16 cellular contexts compared by ENCODE assay signal in genomic region chr12:123200414-123200813, GRCh38. TPM values are rescaled to one million over a fixed set of nuclear protein-coding genes. Genes with fewer than 3 reads are reported as not detected.
A peak's percentile ranks its signal among the peaks of the same experiment; 100 is the strongest.
DNase-seq lines count a peak whose midpoint lies in the region; ATAC-seq and TF ChIP-seq lines count a peak whose summit lies in the region.
"Had no signal": no experiment of that assay in that cellular context is flagged by ENCODE, and none has a peak within 500 bp of the region (broad histone marks: within the 10 kb centered on the region; RNA-seq: fewer than 3 reads in every experiment).

No MANE protein-coding gene starts in this region.

- peak overlapping the region; percentile 26 for H3K27ac ChIP-seq in CD4-positive, CD25-positive, alpha-beta regulatory T cell (ENCODE audit: insufficient read depth, low read length, poor library complexity, severe bottlenecking)
- H3K27ac ChIP-seq in CD4-positive, alpha-beta T cell (ENCODE audit: low read depth, low read length) = no peak overlapping the region
- H3K27ac ChIP-seq in left ventricle myocardium inferior (replicated peaks) = no peak overlapping the region
- H3K27ac ChIP-seq: ascending aorta, transverse colon had no signal

- H3K36me3 ChIP-seq in CD4-positive, CD25-positive, alpha-beta regulatory T cell (ENCODE audit: control insufficient read depth, insufficient read depth, low read length) = peaks cover 34% of the 10 kb centered on the region
- H3K36me3 ChIP-seq in H7 (replicated peaks; ENCODE audit: control insufficient read depth, insufficient read depth, low read length) = peaks cover 6% of the 10 kb centered on the region
- peaks cover 55% of the 10 kb centered on the region for H3K36me3 ChIP-seq in left ventricle myocardium inferior

- H3K27me3 ChIP-seq in CD4-positive, CD25-positive, alpha-beta regulatory T cell (ENCODE audit: control insufficient read depth, insufficient read depth, low read length) = no peaks in the 10 kb centered on the region
- H3K27me3 ChIP-seq in CD4-positive, alpha-beta T cell (ENCODE audit: control insufficient read depth, insufficient read depth, low read length) = no peaks in the 10 kb centered on the region
- no peaks in the 10 kb centered on the region for H3K27me3 ChIP-seq in H7 (ENCODE audit: control insufficient read depth, insufficient read depth, low read length)
- no peaks in the 10 kb centered on the region for H3K27me3 ChIP-seq in left ventricle myocardium inferior (ENCODE audit: low read depth)
- H3K27me3 ChIP-seq: ascending aorta, transverse colon had no signal

- H3K4me3 Mint-ChIP-seq in CD4-positive, CD25-positive, alpha-beta regulatory T cell = peak overlapping the region in 2 of 4 donors; percentile 33 to 35
- no peak overlapping the region for H3K4me3 Mint-ChIP-seq in CD4-positive, alpha-beta T cell
- peak overlapping the region in 1 of 2 donors; percentile 51 for H3K4me3 Mint-ChIP-seq in activated T-cell treated with anti-CD3 and anti-CD28 coated beads, Interleukin-2, amount 50 U/mL, for 72 hours
- no peak overlapping the region for H3K4me3 Mint-ChIP-seq in memory B cell

- H3K9me3 Mint-ChIP-seq in CD4-positive, CD25-positive, alpha-beta regulatory T cell = no peaks in the 10 kb centered on the region
- no peaks in the 10 kb centered on the region for H3K9me3 Mint-ChIP-seq in CD4-positive, alpha-beta T cell
- no peaks in the 10 kb centered on the region for H3K9me3 Mint-ChIP-seq in activated T-cell treated with anti-CD3 and anti-CD28 coated beads, Interleukin-2, amount 50 U/mL, for 72 hours
- H3K9me3 Mint-ChIP-seq in memory B cell = no peaks in the 10 kb centered on the region

- peaks cover 4% of the 10 kb centered on the region for H3K4me1 ChIP-seq in CD4-positive, CD25-positive, alpha-beta regulatory T cell (ENCODE audit: control insufficient read depth, insufficient read depth, low read length, poor library complexity, severe bottlenecking)
- H3K4me1 ChIP-seq in left ventricle myocardium inferior = no peaks in the 10 kb centered on the region
- H3K4me1 ChIP-seq: ascending aorta, transverse colon had no signal

- H3K27me3 Mint-ChIP-seq in CD4-positive, CD25-positive, alpha-beta regulatory T cell = no peaks in the 10 kb centered on the region
- H3K27me3 Mint-ChIP-seq in CD4-positive, alpha-beta T cell = no peaks in the 10 kb centered on the region
- no peaks in the 10 kb centered on the region for H3K27me3 Mint-ChIP-seq in activated T-cell treated with anti-CD3 and anti-CD28 coated beads, Interleukin-2, amount 50 U/mL, for 72 hours (ENCODE audit: low read depth)
- no peaks in the 10 kb centered on the region for H3K27me3 Mint-ChIP-seq in memory B cell

- ATAC-seq in CD4-positive, CD25-positive, alpha-beta regulatory T cell (ENCODE audit: low read depth in 2 of 2) = peak; percentile 18 to 40
- peak; percentile 71 for ATAC-seq in CD4-positive, alpha-beta T cell (ENCODE audit: poor library complexity)
- peak; percentile 71 to 81 for ATAC-seq in activated T-cell treated with anti-CD3 and anti-CD28 coated beads, Interleukin-2, amount 50 U/mL, for 72 hours (replicated peaks in 1 of 2)
- ATAC-seq in memory B cell (ENCODE audit: low read depth) = no peak
- ATAC-seq: left lobe of liver, PC-3 had no signal

- peak overlapping the region; percentile 27 for H3K4me3 ChIP-seq in CD4-positive, CD25-positive, alpha-beta regulatory T cell (ENCODE audit: low read depth, low read length)
- H3K4me3 ChIP-seq in H7 (ENCODE audit: insufficient read depth, low read depth, low read length) (no peak overlapping the region), left ventricle myocardium inferior (no peak overlapping the region)
- H3K4me3 ChIP-seq: ascending aorta, transverse colon had no signal

- no peak for TF ChIP-seq CTCF in CD4-positive, alpha-beta T cell (IDR thresholded peaks at IDR 0.05)
- no peak for TF ChIP-seq CTCF in left ventricle myocardium inferior (IDR thresholded peaks at IDR 0.05; ENCODE audit: borderline replicate concordance)

- H3K4me1 Mint-ChIP-seq in CD4-positive, CD25-positive, alpha-beta regulatory T cell = peaks cover 10 to 22% (median 16%) of the 10 kb centered on the region in 4 donors
- peaks cover 24% of the 10 kb centered on the region for H3K4me1 Mint-ChIP-seq in CD4-positive, alpha-beta T cell (ENCODE audit: low read depth)
- H3K4me1 Mint-ChIP-seq in activated T-cell treated with anti-CD3 and anti-CD28 coated beads, Interleukin-2, amount 50 U/mL, for 72 hours (ENCODE audit: low read depth) = peaks cover 20% of the 10 kb centered on the region
- H3K4me1 Mint-ChIP-seq in memory B cell = peaks cover 3% of the 10 kb centered on the region

- CTCF ChIA-PET in CD4-positive, alpha-beta T cell (lab: Charles Lee) = interaction anchor here (2.8 kb wide), 1 partner anchor 38 kb away, joined by 13 read pairs; no protein-coding TSS in a partner anchor

- intact Hi-C loops in CD4-positive, alpha-beta T cell (cut with DNase I, micrococcal nuclease) = loop anchor here in 1 of 2 experiments (2.0 kb wide), 1 partner anchor 38 kb away; no protein-coding TSS in a partner anchor
- intact Hi-C loops in left ventricle myocardium inferior (cut with micrococcal nuclease) = no loop called here

- H3K27ac Mint-ChIP-seq in CD4-positive, CD25-positive, alpha-beta regulatory T cell = peak overlapping the region; percentile 85 to 94 (median 85)
- peak overlapping the region; percentile 81 for H3K27ac Mint-ChIP-seq in CD4-positive, alpha-beta T cell
- H3K27ac Mint-ChIP-seq in activated T-cell treated with anti-CD3 and anti-CD28 coated beads, Interleukin-2, amount 50 U/mL, for 72 hours = peak overlapping the region; percentile 94
- peak overlapping the region; percentile 76 for H3K27ac Mint-ChIP-seq in memory B cell

- peaks cover 21% of the 10 kb centered on the region for H3K36me3 Mint-ChIP-seq in CD4-positive, CD25-positive, alpha-beta regulatory T cell
- peaks cover 67% of the 10 kb centered on the region for H3K36me3 Mint-ChIP-seq in CD4-positive, alpha-beta T cell (ENCODE audit: low read depth)
- H3K36me3 Mint-ChIP-seq in activated T-cell treated with anti-CD3 and anti-CD28 coated beads, Interleukin-2, amount 50 U/mL, for 72 hours (ENCODE audit: insufficient read depth in 2 of 2) = peaks cover 13 to 50% of the 10 kb centered on the region in 2 donors
- H3K36me3 Mint-ChIP-seq in memory B cell = peaks cover 14% of the 10 kb centered on the region

- DNase-seq in CD4-positive, CD25-positive, alpha-beta regulatory T cell = peak in 2 of 3 donors; percentile 20 to 42
- DNase-seq in CD4-positive, alpha-beta T cell = peak in 2 of 10 experiments; percentile 2 to 7
- peak; percentile 11 to 13 for DNase-seq in activated T-cell treated with anti-CD3 and anti-CD28 coated beads, Interleukin-2, amount 50 U/mL, for 72 hours
- DNase-seq in memory B cell (ENCODE audit: low spot score in 2 of 2) = no peak
- DNase-seq in H7 = no peak
- DNase-seq in left ventricle myocardium inferior = no peak
- no peak for DNase-seq in DMS53 treated with DMSO at 0.1 percent for 48 hours (lab: John Stamatoyannopoulos, UW; ENCODE audit: unreplicated experiment)
- DNase-seq: head of caudate nucleus, midbrain, MM.1S, NCI-H2171 treated with DMSO at 0.1 percent for 48 hours, NCI-H82, PC-3, transverse colon had no signal

- POLR2A ChIA-PET in CD4-positive, alpha-beta T cell (lab: Charles Lee) = interaction anchor here (0.6 to 3.2 kb wide), 2 partner anchors 33 to 531 kb away, joined by 3 to 16 read pairs; partner anchors contain the start of genes MPHOSPH9 and MTRFR

- H3K9me3 ChIP-seq in CD4-positive, CD25-positive, alpha-beta regulatory T cell (ENCODE audit: control insufficient read depth in 2 of 2, low read length in 2 of 2) = no peaks in the 10 kb centered on the region
- H3K9me3 ChIP-seq in CD4-positive, alpha-beta T cell (ENCODE audit: control insufficient read depth, low read length) = no peaks in the 10 kb centered on the region
- no peaks in the 10 kb centered on the region for H3K9me3 ChIP-seq in left ventricle myocardium inferior (replicated peaks)
- H3K9me3 ChIP-seq: ascending aorta, transverse colon had no signal

RNA-seq across cellular contexts. Expression of gene MPHOSPH9, which starts 32.5 kb away (rescaled TPM):
- 83.5 TPM for total RNA-seq in CD4-positive, CD25-positive, alpha-beta regulatory T cell
- 10 to 100 TPM; 30.9 to 50.6 (median 41.0) TPM for polyA plus RNA-seq in CD4-positive, CD25-positive, alpha-beta regulatory T cell
- total RNA-seq in CD4-positive, alpha-beta T cell = 10 to 100 TPM; 80.9 to 84.5 TPM
- total RNA-seq in activated T-cell treated with anti-CD3 and anti-CD28 coated beads, Interleukin-2, amount 50 U/mL, for 72 hours = 100 to 1,000 TPM; 104 to 121 TPM
- 54.5 and 91.7 TPM in 2 replicates for total RNA-seq in H7 (2014; rRNA removed; shearing (Covaris generic))
- total RNA-seq in left ventricle myocardium inferior = 23.9 TPM

RNA-seq across cellular contexts. Expression of gene MTRFR, which starts 32.8 kb away (rescaled TPM):
- total RNA-seq in CD4-positive, CD25-positive, alpha-beta regulatory T cell = 31.0 TPM
- 10 to 100 TPM; 32.8 to 46.4 (median 44.2) TPM for polyA plus RNA-seq in CD4-positive, CD25-positive, alpha-beta regulatory T cell
- total RNA-seq in CD4-positive, alpha-beta T cell = 10 to 100 TPM; 43.2 to 44.5 TPM
- 10 to 100 TPM; 34.0 to 36.6 TPM for total RNA-seq in activated T-cell treated with anti-CD3 and anti-CD28 coated beads, Interleukin-2, amount 50 U/mL, for 72 hours
- 14.1 and 20.8 TPM in 2 replicates for total RNA-seq in H7 (2014; rRNA removed; shearing (Covaris generic))
- total RNA-seq in left ventricle myocardium inferior = 8.4 TPM

RNA-seq across cellular contexts. Expression of gene PITPNM2, which starts 49.5 kb away (rescaled TPM):
- total RNA-seq in CD4-positive, CD25-positive, alpha-beta regulatory T cell = 57.2 TPM
- 1 to 10 TPM; 2.2 to 4.5 (median 3.9) TPM for polyA plus RNA-seq in CD4-positive, CD25-positive, alpha-beta regulatory T cell
- total RNA-seq in CD4-positive, alpha-beta T cell = 10 to 100 TPM; 37.3 to 38.3 TPM
- 10 to 100 TPM; 14.1 to 18.1 TPM for total RNA-seq in activated T-cell treated with anti-CD3 and anti-CD28 coated beads, Interleukin-2, amount 50 U/mL, for 72 hours
- total RNA-seq in H7 (2014; rRNA removed; shearing (Covaris generic)) = 3.5 and 3.7 TPM in 2 replicates
- 18.4 TPM for total RNA-seq in left ventricle myocardium inferior

Comparison
In these comparisons a context has a peak if more than half of its experiments do, and no peak if none do; other contexts are left out.
1. DNase-seq: peak in CD4-positive, CD25-positive, alpha-beta regulatory T cell (2 of 3) and activated T-cell treated with anti-CD3 and anti-CD28 coated beads, Interleukin-2, amount 50 U/mL, for 72 hours (2 of 2); none in memory B cell (0 of 2), H7 (single experiment), left ventricle myocardium inferior (single experiment) and DMS53 treated with DMSO at 0.1 percent for 48 hours (single experiment).
2. Peak in every context shown above with its lines, with median percentiles within 50 percentile points of each other: H3K27ac Mint-ChIP-seq.